1 cellular context compared by ENCODE assay signal in the genomic region with DNA sequence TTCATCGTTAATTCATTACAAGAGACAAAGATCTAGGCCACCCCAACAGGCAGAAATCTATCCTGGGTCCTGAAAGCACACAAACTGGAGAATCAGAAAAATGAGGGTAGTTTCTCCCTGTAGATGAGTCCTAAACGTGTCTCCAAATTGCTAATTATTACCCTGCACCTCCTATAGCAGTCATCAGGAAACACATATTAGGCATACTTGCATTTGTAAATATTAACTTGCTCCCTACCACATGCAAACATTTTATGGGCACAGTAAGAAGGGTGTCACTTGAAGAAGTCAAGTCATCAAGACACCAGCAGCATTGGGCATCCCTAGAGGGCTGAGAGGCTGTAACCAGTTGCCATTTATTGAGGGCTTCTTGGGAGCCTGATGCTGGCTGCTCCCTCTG.
TF ChIP-seq lines count a peak whose summit lies in the region.

No MANE protein-coding gene starts in this region.

TF ChIP-seq in GM12878, 131 proteins besides CTCF, POLR2A, EP300 and RAD21:
- TF ChIP-seq, protein P1, sequence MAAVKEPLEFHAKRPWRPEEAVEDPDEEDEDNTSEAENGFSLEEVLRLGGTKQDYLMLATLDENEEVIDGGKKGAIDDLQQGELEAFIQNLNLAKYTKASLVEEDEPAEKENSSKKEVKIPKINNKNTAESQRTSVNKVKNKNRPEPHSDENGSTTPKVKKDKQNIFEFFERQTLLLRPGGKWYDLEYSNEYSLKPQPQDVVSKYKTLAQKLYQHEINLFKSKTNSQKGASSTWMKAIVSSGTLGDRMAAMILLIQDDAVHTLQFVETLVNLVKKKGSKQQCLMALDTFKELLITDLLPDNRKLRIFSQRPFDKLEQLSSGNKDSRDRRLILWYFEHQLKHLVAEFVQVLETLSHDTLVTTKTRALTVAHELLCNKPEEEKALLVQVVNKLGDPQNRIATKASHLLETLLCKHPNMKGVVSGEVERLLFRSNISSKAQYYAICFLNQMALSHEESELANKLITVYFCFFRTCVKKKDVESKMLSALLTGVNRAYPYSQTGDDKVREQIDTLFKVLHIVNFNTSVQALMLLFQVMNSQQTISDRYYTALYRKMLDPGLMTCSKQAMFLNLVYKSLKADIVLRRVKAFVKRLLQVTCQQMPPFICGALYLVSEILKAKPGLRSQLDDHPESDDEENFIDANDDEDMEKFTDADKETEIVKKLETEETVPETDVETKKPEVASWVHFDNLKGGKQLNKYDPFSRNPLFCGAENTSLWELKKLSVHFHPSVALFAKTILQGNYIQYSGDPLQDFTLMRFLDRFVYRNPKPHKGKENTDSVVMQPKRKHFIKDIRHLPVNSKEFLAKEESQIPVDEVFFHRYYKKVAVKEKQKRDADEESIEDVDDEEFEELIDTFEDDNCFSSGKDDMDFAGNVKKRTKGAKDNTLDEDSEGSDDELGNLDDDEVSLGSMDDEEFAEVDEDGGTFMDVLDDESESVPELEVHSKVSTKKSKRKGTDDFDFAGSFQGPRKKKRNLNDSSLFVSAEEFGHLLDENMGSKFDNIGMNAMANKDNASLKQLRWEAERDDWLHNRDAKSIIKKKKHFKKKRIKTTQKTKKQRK (IDR thresholded peaks at IDR 0.05; ENCODE audit: low read depth, low read length) = no peak
- TF ChIP-seq ELK1 (IDR thresholded peaks at IDR 0.05; ENCODE audit: low read depth, low read length) (no peak), NRF1 (conservative IDR thresholded peaks at IDR 0.05; ENCODE audit: low read depth, low read length) (no peak), BMI1 (IDR thresholded peaks at IDR 0.05; ENCODE audit: borderline replicate concordance) (no peak), RB1 (IDR thresholded peaks at IDR 0.05; ENCODE audit: borderline replicate concordance) (no peak), CEBPB (IDR thresholded peaks at IDR 0.05; ENCODE audit: borderline replicate concordance in 1 of 2, low read depth in 2 of 2, low read length in 2 of 2) (no peak), EZH2 (IDR thresholded peaks at IDR 0.05; ENCODE audit: borderline replicate concordance, control insufficient read depth, low read depth, low read length) (no peak), RFX5 (IDR thresholded peaks at IDR 0.05; ENCODE audit: low read depth, low read length) (no peak), SMAD5 (IDR thresholded peaks at IDR 0.05; ENCODE audit: low read depth) (no peak), ZNF622 (IDR thresholded peaks at IDR 0.05) (no peak), KDM1A (IDR thresholded peaks at IDR 0.05; ENCODE audit: borderline replicate concordance) (no peak), ASH2L (IDR thresholded peaks at IDR 0.05; ENCODE audit: borderline replicate concordance, low read depth) (no peak), NKRF (conservative IDR thresholded peaks at IDR 0.05) (no peak), FOXM1 (IDR thresholded peaks at IDR 0.05; ENCODE audit: low read depth, low read length) (no peak), POLR2AphosphoS5 (IDR thresholded peaks at IDR 0.05; ENCODE audit: low read length) (no peak), KAT2A (conservative IDR thresholded peaks at IDR 0.05; ENCODE audit: control insufficient read depth, low read depth, low read length) (no peak), FOS (IDR thresholded peaks at IDR 0.05; ENCODE audit: borderline replicate concordance, extremely low read depth, insufficient read length) (no peak), PKNOX1 (IDR thresholded peaks at IDR 0.05) (no peak), POLR2AphosphoS2 (IDR thresholded peaks at IDR 0.05; ENCODE audit: low read depth, low read length) (no peak)
- TF ChIP-seq, protein P2, sequence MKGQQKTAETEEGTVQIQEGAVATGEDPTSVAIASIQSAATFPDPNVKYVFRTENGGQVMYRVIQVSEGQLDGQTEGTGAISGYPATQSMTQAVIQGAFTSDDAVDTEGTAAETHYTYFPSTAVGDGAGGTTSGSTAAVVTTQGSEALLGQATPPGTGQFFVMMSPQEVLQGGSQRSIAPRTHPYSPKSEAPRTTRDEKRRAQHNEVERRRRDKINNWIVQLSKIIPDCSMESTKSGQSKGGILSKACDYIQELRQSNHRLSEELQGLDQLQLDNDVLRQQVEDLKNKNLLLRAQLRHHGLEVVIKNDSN (IDR thresholded peaks at IDR 0.05; ENCODE audit: borderline replicate concordance, extremely low read length, insufficient read depth, low read depth, low read length) = no peak
TF ChIP-seq in GM12878: peak in this region for 0.
